Comparison of ENCODE assay signal across 8 cellular contexts in genomic region chr16:81940781-81941560, GRCh38.
DNase-seq lines count a peak whose midpoint lies in the region; TF ChIP-seq lines count a peak whose summit lies in the region.

No MANE protein-coding gene starts in this region.

- WGBS in mesendoderm (ENCODE audit: extremely low coverage, insufficient coverage, low lambda C conversion rate): no CpG with 5 or more reads among the region's 3 CpGs

- H2BK15ac ChIP-seq in mesendoderm (replicated peaks; ENCODE audit: low read depth): no peak overlapping the region

- no peaks in the 10 kb centered on the region for H3K79me1 ChIP-seq in mesendoderm (ENCODE audit: low read length)

- no peak overlapping the region for H2AK5ac ChIP-seq in mesendoderm (ENCODE audit: low read length)

- H4K5ac ChIP-seq in mesendoderm (ENCODE audit: low read length): no peak overlapping the region

- H3K9ac ChIP-seq in mesendoderm (ENCODE audit: low read length): no peak overlapping the region

- intact Hi-C loops in left ventricle myocardium inferior (cut with micrococcal nuclease): loop anchor here (5.0 kb wide), 1 partner anchor 291 kb away; no protein-coding TSS in a partner anchor
- intact Hi-C loops in cardiac septum (cut with DNase I): loop anchor here (5.0 kb wide), 1 partner anchor 286 kb away; no protein-coding TSS in a partner anchor

- no peak overlapping the region for H2BK5ac ChIP-seq in mesendoderm (ENCODE audit: low read length)

- H3K4ac ChIP-seq in mesendoderm (ENCODE audit: low read depth, low read length): no peak overlapping the region

- H3K23ac ChIP-seq in mesendoderm (ENCODE audit: low read length): no peak overlapping the region

- no peak overlapping the region for H2BK120ac ChIP-seq in mesendoderm (ENCODE audit: low read depth, low read length)

- no peak overlapping the region for H3K27ac ChIP-seq in left ventricle myocardium inferior (replicated peaks)
- no peak overlapping the region for H3K27ac ChIP-seq in mesendoderm (ENCODE audit: low read depth, low read length)

- H3K18ac ChIP-seq in mesendoderm (ENCODE audit: low read length): no peak overlapping the region

- no peaks in the 10 kb centered on the region for H3K4me1 ChIP-seq in left ventricle myocardium inferior
- peaks cover 21% of the 10 kb centered on the region for H3K4me1 ChIP-seq in mesendoderm (ENCODE audit: control insufficient read depth, low read depth, low read length)

- H3K56ac ChIP-seq in mesendoderm (ENCODE audit: low read length): no peak overlapping the region

- DNase-seq in left ventricle myocardium inferior (no peak), cardiac septum (ENCODE audit: low spot score) (no peak), NCI-H2227 (lab: John Stamatoyannopoulos, UW; ENCODE audit: unreplicated experiment) (peak; percentile 31), cardiac fibroblast (ENCODE audit: low read depth in 2 of 2) (peak; percentile 74 to 77), mesendoderm (peak; percentile 63), OCI-M2 (lab: John Stamatoyannopoulos, UW; ENCODE audit: unreplicated experiment) (no peak)
- no peak for DNase-seq in effector CD8-positive, alpha-beta T cell (lab: John Stamatoyannopoulos, UW)
- DNase-seq in stimulated activated CD4-positive, alpha-beta T cell treated with anti-CD3 and anti-CD28 coated beads, Interleukin-2, amount 100 ng/mL, for 48 hours: no peak

- no peaks in the 10 kb centered on the region for H3K36me3 ChIP-seq in left ventricle myocardium inferior
- H3K36me3 ChIP-seq in mesendoderm (ENCODE audit: control insufficient read depth, insufficient read depth, low read length): no peaks in the 10 kb centered on the region

- H3K27me3 ChIP-seq in left ventricle myocardium inferior (ENCODE audit: low read depth) (peaks cover 25% of the 10 kb centered on the region), mesendoderm (ENCODE audit: insufficient read depth, low read length, poor library complexity) (no peaks in the 10 kb centered on the region)

- H3K4me3 ChIP-seq in left ventricle myocardium inferior (no peak overlapping the region), cardiac fibroblast (replicated peaks in 1 of 2; ENCODE audit: low read depth in 2 of 2, low read length in 2 of 2) (no peak overlapping the region), mesendoderm (ENCODE audit: low read length) (no peak overlapping the region)

- no peaks in the 10 kb centered on the region for H3K79me2 ChIP-seq in mesendoderm (ENCODE audit: control insufficient read depth, insufficient read depth, low read length)

- no peaks in the 10 kb centered on the region for H3K9me3 ChIP-seq in left ventricle myocardium inferior (replicated peaks)

- TF ChIP-seq CTCF in left ventricle myocardium inferior (IDR thresholded peaks at IDR 0.05; ENCODE audit: borderline replicate concordance): peak; percentile 64
- TF ChIP-seq CTCF in cardiac fibroblast (IDR thresholded peaks at IDR 0.05; ENCODE audit: low read depth, low read length): peak; percentile 43

- no peak overlapping the region for H4K8ac ChIP-seq in mesendoderm (ENCODE audit: low read depth, low read length)

- no peak overlapping the region for H3K4me2 ChIP-seq in mesendoderm (ENCODE audit: low read length)

Comparison
In these comparisons a context has a peak if more than half of its experiments do, and no peak if none do; other contexts are left out.
1. DNase-seq: peak in NCI-H2227 (single experiment), cardiac fibroblast (2 of 2) and mesendoderm (single experiment); none in left ventricle myocardium inferior (single experiment), cardiac septum (single experiment), effector CD8-positive, alpha-beta T cell (single experiment), stimulated activated CD4-positive, alpha-beta T cell treated with anti-CD3 and anti-CD28 coated beads, Interleukin-2, amount 100 ng/mL, for 48 hours (0 of 2) and OCI-M2 (single experiment).